Comparison of ENCODE assay signal across 1 cellular context in genomic region chr6:4114123-4114522, GRCh38.
A peak's percentile ranks its signal among the peaks of the same experiment; 100 is the strongest.
TF ChIP-seq lines count a peak whose summit lies in the region.

No MANE protein-coding gene starts in this region.

TF ChIP-seq in K562, 482 proteins besides CTCF, POLR2A, EP300 and RAD21 (continued from another document):
- TF ChIP-seq MIER1 (IDR thresholded peaks at IDR 0.05; ENCODE audit: low read depth) (no peak), ZBTB8A (IDR thresholded peaks at IDR 0.05; ENCODE audit: partially characterized antibody) (no peak), TCF15 (CRISPR knock-in tag; IDR thresholded peaks at IDR 0.05) (no peak), ZNF133 (CRISPR knock-in tag; IDR thresholded peaks at IDR 0.05) (no peak), STAT5B (CRISPR knock-in tag; IDR thresholded peaks at IDR 0.05) (no peak), MGA (IDR thresholded peaks at IDR 0.05) (peak; percentile 34; the same call in 1 of the 2 replicates), COPS2 (conservative IDR thresholded peaks at IDR 0.05) (no peak)
- TF ChIP-seq, protein P1, sequence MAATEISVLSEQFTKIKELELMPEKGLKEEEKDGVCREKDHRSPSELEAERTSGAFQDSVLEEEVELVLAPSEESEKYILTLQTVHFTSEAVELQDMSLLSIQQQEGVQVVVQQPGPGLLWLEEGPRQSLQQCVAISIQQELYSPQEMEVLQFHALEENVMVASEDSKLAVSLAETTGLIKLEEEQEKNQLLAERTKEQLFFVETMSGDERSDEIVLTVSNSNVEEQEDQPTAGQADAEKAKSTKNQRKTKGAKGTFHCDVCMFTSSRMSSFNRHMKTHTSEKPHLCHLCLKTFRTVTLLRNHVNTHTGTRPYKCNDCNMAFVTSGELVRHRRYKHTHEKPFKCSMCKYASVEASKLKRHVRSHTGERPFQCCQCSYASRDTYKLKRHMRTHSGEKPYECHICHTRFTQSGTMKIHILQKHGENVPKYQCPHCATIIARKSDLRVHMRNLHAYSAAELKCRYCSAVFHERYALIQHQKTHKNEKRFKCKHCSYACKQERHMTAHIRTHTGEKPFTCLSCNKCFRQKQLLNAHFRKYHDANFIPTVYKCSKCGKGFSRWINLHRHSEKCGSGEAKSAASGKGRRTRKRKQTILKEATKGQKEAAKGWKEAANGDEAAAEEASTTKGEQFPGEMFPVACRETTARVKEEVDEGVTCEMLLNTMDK (IDR thresholded peaks at IDR 0.05; ENCODE audit: borderline replicate concordance, insufficient read depth, low read depth, low read length, poor library complexity, severe bottlenecking), result peak; percentile 20
- TF ChIP-seq, protein P2, sequence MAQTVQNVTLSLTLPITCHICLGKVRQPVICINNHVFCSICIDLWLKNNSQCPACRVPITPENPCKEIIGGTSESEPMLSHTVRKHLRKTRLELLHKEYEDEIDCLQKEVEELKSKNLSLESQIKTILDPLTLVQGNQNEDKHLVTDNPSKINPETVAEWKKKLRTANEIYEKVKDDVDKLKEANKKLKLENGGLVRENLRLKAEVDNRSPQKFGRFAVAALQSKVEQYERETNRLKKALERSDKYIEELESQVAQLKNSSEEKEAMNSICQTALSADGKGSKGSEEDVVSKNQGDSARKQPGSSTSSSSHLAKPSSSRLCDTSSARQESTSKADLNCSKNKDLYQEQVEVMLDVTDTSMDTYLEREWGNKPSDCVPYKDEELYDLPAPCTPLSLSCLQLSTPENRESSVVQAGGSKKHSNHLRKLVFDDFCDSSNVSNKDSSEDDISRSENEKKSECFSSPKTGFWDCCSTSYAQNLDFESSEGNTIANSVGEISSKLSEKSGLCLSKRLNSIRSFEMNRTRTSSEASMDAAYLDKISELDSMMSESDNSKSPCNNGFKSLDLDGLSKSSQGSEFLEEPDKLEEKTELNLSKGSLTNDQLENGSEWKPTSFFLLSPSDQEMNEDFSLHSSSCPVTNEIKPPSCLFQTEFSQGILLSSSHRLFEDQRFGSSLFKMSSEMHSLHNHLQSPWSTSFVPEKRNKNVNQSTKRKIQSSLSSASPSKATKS (CRISPR knock-in tag; IDR thresholded peaks at IDR 0.05), result no peak
TF ChIP-seq in K562: peak in this region for 2.
